ENCODE assay signal across 9 cellular contexts in the genomic region with DNA sequence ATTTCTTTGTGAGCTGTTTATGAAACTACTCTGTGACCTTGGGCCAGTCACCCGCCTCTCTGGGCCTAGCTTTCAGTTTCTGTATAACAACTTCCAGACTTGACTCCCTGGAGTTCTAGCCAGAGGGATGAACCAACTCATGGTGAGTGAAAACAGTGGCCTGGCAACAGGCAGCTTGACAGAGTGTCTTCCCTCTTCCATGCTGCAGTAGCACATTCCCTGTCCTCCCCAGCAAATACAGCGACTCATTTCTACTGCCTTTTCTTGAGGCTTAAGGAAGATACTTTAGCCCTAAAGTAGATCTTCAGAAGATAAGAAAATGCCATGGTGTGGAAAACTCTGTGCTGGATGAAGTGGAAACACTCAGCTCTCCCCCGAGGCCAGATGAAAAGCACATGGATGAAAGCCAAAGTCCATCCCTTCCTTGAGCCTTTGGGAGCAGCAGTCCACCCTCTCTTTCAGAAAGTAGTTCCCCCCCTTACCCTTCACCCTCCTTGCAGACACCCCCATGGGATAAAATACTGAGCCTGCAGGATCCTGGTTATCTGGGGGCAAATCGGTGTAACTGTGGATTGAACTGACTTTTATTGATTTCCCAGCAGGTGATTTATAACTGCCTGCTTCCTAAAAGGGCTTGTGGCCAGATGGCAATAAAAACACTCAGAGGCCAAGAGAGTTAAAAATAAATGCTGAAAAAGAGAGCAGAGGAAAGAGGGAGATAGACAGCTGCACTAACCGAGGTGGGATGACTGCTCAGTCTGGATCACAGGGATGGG. TPM values are rescaled to one million over a fixed set of nuclear protein-coding genes. Genes with fewer than 3 reads are reported as not detected.
A peak's percentile ranks its signal among the peaks of the same experiment; 100 is the strongest.
DNase-seq lines count a peak whose midpoint lies in the region; ATAC-seq and TF ChIP-seq lines count a peak whose summit lies in the region.
"Had no signal": no experiment of that assay in that cellular context is flagged by ENCODE, and none has a peak within 500 bp of the region (broad histone marks: within the 10 kb centered on the region; RNA-seq: fewer than 3 reads in every experiment).

No MANE protein-coding gene starts in this region.

- peak overlapping the region; percentile 52; the same call in 1 of the 2 replicates for H2AFZ ChIP-seq in GM23248

- H3K4me2 ChIP-seq in GM23248 (ENCODE audit: unreplicated experiment) = peak overlapping the region; percentile 29

- DNase-seq in GM23248 (peak; percentile 86), NCI-H748 treated with DMSO at 0.1 percent for 48 hours (lab: John Stamatoyannopoulos, UW) (peak; percentile 18), fibroblast of mammary gland (ENCODE audit: low read depth) (peak; percentile 70), gastrocnemius medialis (peak in 1 of 2 donors; percentile 52)
- DNase-seq in activated naive CD4-positive, alpha-beta T cell treated with Interleukin-2 at 50 U/mL for 16 hours = no peak
- DNase-seq: erythroblast had no signal

- intact Hi-C loops in gastrocnemius medialis (cut with DNase I; ENCODE audit: low total_unique reads) = no loop called here

- H3K4me3 ChIP-seq in GM23248 (no peak overlapping the region), fibroblast of mammary gland (ENCODE audit: control insufficient read depth, low read depth, low read length) (no peak overlapping the region), gastrocnemius medialis (peak overlapping the region in 1 of 4 donors; percentile 11)

- peaks cover 48% of the 10 kb centered on the region for H3K4me1 ChIP-seq in GM23248 (ENCODE audit: insufficient read depth)
- peaks cover 29 to 46% of the 10 kb centered on the region in 2 donors for H3K4me1 ChIP-seq in gastrocnemius medialis

- peak; percentile 30 to 67 for ATAC-seq in gastrocnemius medialis
- no peak for ATAC-seq in HG02798 (IDR thresholded peaks at IDR 0.05; ENCODE audit: poor library complexity, unreplicated experiment)
- ATAC-seq in GM18867 (IDR thresholded peaks at IDR 0.05; ENCODE audit: unreplicated experiment) = no peak
- no peak for ATAC-seq in GM21737 (IDR thresholded peaks at IDR 0.05; ENCODE audit: unreplicated experiment)

- H3K36me3 ChIP-seq in GM23248 (ENCODE audit: low read depth) (no peaks in the 10 kb centered on the region), gastrocnemius medialis (no peaks in the 10 kb centered on the region)

- peaks cover 42% of the 10 kb centered on the region for H3F3A ChIP-seq in GM23248 (ENCODE audit: insufficient read depth)

- H3K79me2 ChIP-seq in GM23248 (ENCODE audit: insufficient read depth) = no peaks in the 10 kb centered on the region

- H4K20me1 ChIP-seq in GM23248 (ENCODE audit: insufficient read depth) = no peaks in the 10 kb centered on the region

- in situ Hi-C loops in GM23248 (cut with MboI) (no loop called here), gastrocnemius medialis (cut with MboI; ENCODE audit: low sequenced_read_pairs in 4 of 4) (loop anchor here in 1 of 4 donors (25.0 kb wide), 1 partner anchor 132 kb away; the partner anchor contains the start of gene RNF141)

- H3K27ac ChIP-seq in GM23248 (peak overlapping the region; percentile 63), gastrocnemius medialis (peak overlapping the region; percentile 27 to 73 (median 60))

- no peak for TF ChIP-seq CTCF in fibroblast of mammary gland (conservative IDR thresholded peaks at IDR 0.05; ENCODE audit: control insufficient read depth, insufficient read depth, low read depth, low read length)
- TF ChIP-seq CTCF in gastrocnemius medialis (IDR thresholded peaks at IDR 0.05 in 4 of 5, conservative IDR thresholded peaks at IDR 0.05 in 1 of 5) = no peak

- no peaks in the 10 kb centered on the region for H3K27me3 ChIP-seq in GM23248 (replicated peaks; ENCODE audit: insufficient read depth)
- H3K27me3 ChIP-seq in gastrocnemius medialis = no peaks in the 10 kb centered on the region

- no peaks in the 10 kb centered on the region for H3K9me3 ChIP-seq in GM23248 (ENCODE audit: low read depth)
- H3K9me3 ChIP-seq in gastrocnemius medialis = no peaks in the 10 kb centered on the region

- H3K9me2 ChIP-seq in GM23248 (ENCODE audit: insufficient read depth) = no peaks in the 10 kb centered on the region

- WGBS in GM23248 (ENCODE audit: low coverage in 1 of 2, low lambda C conversion rate in 2 of 2, missing lambda C conversion rate in 2 of 2), 2 experiments = 40 to 49% methylated on average over 5 of the region's 5 CpGs

- peak overlapping the region; percentile 21; the same call in 1 of the 2 replicates for H3K9ac ChIP-seq in GM23248

- TF ChIP-seq POLR2A in gastrocnemius medialis (IDR thresholded peaks at IDR 0.05) = no peak

RNA-seq across cellular contexts. Expression of gene IRAG1, which starts 24.1 kb away (rescaled TPM):
- total RNA-seq in GM23248 (2014; rRNA removed; shearing (Covaris generic)) = 5.9 and 6.7 TPM in 2 replicates
- 4.5 and 5.3 TPM in 2 replicates for polyA plus RNA-seq in GM23248 (2016; fragmentation: Nextera tagmentation; extraction: Ambion mirVana)
- 1 to 10 TPM; 1.6 to 7.6 (median 3.6) TPM for total RNA-seq in gastrocnemius medialis

Comparison
In these comparisons a context has a peak if more than half of its experiments do, and no peak if none do; other contexts are left out.
1. ATAC-seq: peak in gastrocnemius medialis (2 of 2); none in HG02798 (single experiment), GM18867 (single experiment) and GM21737 (single experiment).